6 cellular contexts compared by ENCODE assay signal in the genomic region with DNA sequence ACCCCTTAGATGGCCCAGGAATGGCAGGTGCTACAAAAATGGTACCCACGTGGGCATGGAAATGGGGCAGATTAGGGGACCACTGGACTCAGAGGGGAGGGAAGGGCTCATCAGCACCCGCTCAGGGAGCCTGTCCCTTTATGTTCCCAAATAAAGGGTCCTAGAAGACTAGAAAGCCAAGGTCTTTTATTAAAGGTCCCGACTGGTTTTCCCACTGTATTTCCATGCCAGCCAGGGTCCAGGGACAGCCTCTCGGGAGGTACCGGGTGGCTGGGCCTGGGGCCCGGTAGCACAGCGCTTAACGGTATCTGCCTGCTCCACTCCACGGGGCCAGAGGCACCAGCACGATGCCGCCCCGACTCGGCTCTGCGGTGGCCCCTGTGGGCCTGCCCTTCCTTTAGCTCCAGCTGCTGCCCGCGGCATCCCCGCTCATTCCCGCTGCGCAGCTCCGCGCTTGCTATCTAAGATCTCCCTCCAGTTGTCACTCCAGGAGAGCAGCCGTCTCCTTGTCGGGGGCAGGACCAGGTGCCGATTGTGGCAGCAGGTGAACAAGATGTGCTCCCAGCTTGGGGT. TPM values are rescaled to one million over a fixed set of nuclear protein-coding genes. Genes with fewer than 3 reads are reported as not detected.
A peak's percentile ranks its signal among the peaks of the same experiment; 100 is the strongest.
DNase-seq lines count a peak whose midpoint lies in the region; ATAC-seq and FAIRE-seq lines count a peak whose summit lies in the region.

No MANE protein-coding gene starts in this region.

- peak overlapping the region in 1 of 2 donors; percentile 19 for H3K4me3 ChIP-seq in CD4-positive, alpha-beta memory T cell (ENCODE audit: low read length in 2 of 2)

- no peaks in the 10 kb centered on the region for H3K27me3 Mint-ChIP-seq in CD4-positive, alpha-beta memory T cell
- H3K27me3 Mint-ChIP-seq in T-helper 17 cell (no peaks in the 10 kb centered on the region), memory B cell (no peaks in the 10 kb centered on the region)

- peak overlapping the region in 5 of 8 donors; percentile 55 to 91 (median 90) for H3K4me3 Mint-ChIP-seq in CD4-positive, alpha-beta memory T cell
- peak overlapping the region; percentile 92 for H3K4me3 Mint-ChIP-seq in T-helper 17 cell
- H3K4me3 Mint-ChIP-seq in memory B cell = peak overlapping the region; percentile 86

- POLR2A ChIA-PET in CD4-positive, alpha-beta memory T cell (lab: Charles Lee; ENCODE audit: partially characterized antibody) = interaction anchor here (0.9 to 6.9 kb wide), 7 partner anchors 16 to 159 kb away, joined by 3 to 97 read pairs (median 4); a partner anchor contains a TSS

- H3K27ac Mint-ChIP-seq in CD4-positive, alpha-beta memory T cell = peak overlapping the region; percentile 81 to 92 (median 88)
- H3K27ac Mint-ChIP-seq in T-helper 17 cell (peak overlapping the region; percentile 82), memory B cell (peak overlapping the region; percentile 79)

- CTCF ChIA-PET in CD4-positive, alpha-beta memory T cell (lab: Charles Lee; ENCODE audit: partially characterized antibody) = interaction anchor here (0.6 to 5.8 kb wide), 11 partner anchors 9 to 168 kb away, joined by 3 to 127 read pairs (median 8); a partner anchor contains a TSS

- H3K27ac ChIP-seq in CD4-positive, alpha-beta memory T cell (ENCODE audit: low read depth, low read length) = peak overlapping the region; percentile 80

- intact Hi-C loops in CD4-positive, alpha-beta memory T cell (cut with micrococcal nuclease) = loop anchor here (1.0 to 5.0 kb wide), 4 partner anchors 23 to 169 kb away; a partner anchor contains a TSS

- H3K9me3 ChIP-seq in CD4-positive, alpha-beta memory T cell (ENCODE audit: control insufficient read depth in 1 of 2, low read length in 2 of 2) = no peaks in the 10 kb centered on the region
- no peaks in the 10 kb centered on the region for H3K9me3 ChIP-seq in T-helper 17 cell (ENCODE audit: control insufficient read depth, low read length, poor library complexity, severe bottlenecking)

- peaks cover 5% of the 10 kb centered on the region for H3K36me3 ChIP-seq in CD4-positive, alpha-beta memory T cell (ENCODE audit: insufficient read depth, low read length)

- no peak for DNase-seq in CD4-positive, alpha-beta memory T cell
- DNase-seq in T-helper 17 cell = no peak
- DNase-seq in memory B cell (ENCODE audit: low spot score in 2 of 2) = no peak
- no peak for DNase-seq in GM19239 (ENCODE audit: insufficient read length, low spot score)
- no peak for DNase-seq in SKM-1 (lab: John Stamatoyannopoulos, UW; ENCODE audit: unreplicated experiment)

- no peak for FAIRE-seq in GM19239 (lab: Jason Lieb, UNC)

- ATAC-seq in T-helper 17 cell (no peak), memory B cell (ENCODE audit: low read depth) (no peak), GM21381 (IDR thresholded peaks at IDR 0.05; ENCODE audit: unreplicated experiment) (no peak)

- H3K4me1 ChIP-seq in CD4-positive, alpha-beta memory T cell (ENCODE audit: insufficient read depth, low read length) = peaks cover 29% of the 10 kb centered on the region

- peaks cover 16 to 32% (median 21%) of the 10 kb centered on the region in 4 donors for H3K4me1 Mint-ChIP-seq in CD4-positive, alpha-beta memory T cell
- peaks cover 21% of the 10 kb centered on the region for H3K4me1 Mint-ChIP-seq in T-helper 17 cell
- peaks cover 20% of the 10 kb centered on the region for H3K4me1 Mint-ChIP-seq in memory B cell

- H3K27me3 ChIP-seq in CD4-positive, alpha-beta memory T cell (ENCODE audit: insufficient read depth, low read length) = no peaks in the 10 kb centered on the region

- H3K9me3 Mint-ChIP-seq in CD4-positive, alpha-beta memory T cell = no peaks in the 10 kb centered on the region
- no peaks in the 10 kb centered on the region for H3K9me3 Mint-ChIP-seq in memory B cell

- H3K36me3 Mint-ChIP-seq in CD4-positive, alpha-beta memory T cell = peaks cover 0 to 11% of the 10 kb centered on the region in 2 donors
- H3K36me3 Mint-ChIP-seq in T-helper 17 cell (ENCODE audit: low read depth) (no peaks in the 10 kb centered on the region), memory B cell (peaks cover 5% of the 10 kb centered on the region)

RNA-seq across cellular contexts. Expression of a gene that starts 1.4 kb away (rescaled TPM):
- total RNA-seq in CD4-positive, alpha-beta memory T cell = 10 to 100 TPM; 40.1 to 46.6 TPM
- polyA plus RNA-seq in CD4-positive, alpha-beta memory T cell = 10 to 100 TPM; 22.4 to 32.6 TPM
- total RNA-seq in T-helper 17 cell = 10 to 100 TPM; 20.6 to 29.8 TPM

RNA-seq across cellular contexts. Expression of a gene that starts 20.4 kb away (rescaled TPM):
- total RNA-seq in CD4-positive, alpha-beta memory T cell = 10 to 100 TPM; 20.0 to 21.9 TPM
- polyA plus RNA-seq in CD4-positive, alpha-beta memory T cell = 1 to 10 TPM; 1.3 to 3.5 TPM
- 1 to 10 TPM; 8.9 to 9.3 TPM for total RNA-seq in T-helper 17 cell

RNA-seq across cellular contexts. Expression of a gene that starts 24.2 kb away (rescaled TPM):
- 10 to 100 TPM; 37.8 to 38.9 TPM for total RNA-seq in CD4-positive, alpha-beta memory T cell
- 100 to 1,000 TPM; 105 to 130 TPM for polyA plus RNA-seq in CD4-positive, alpha-beta memory T cell
- 10 to 100 TPM; 40.0 to 46.8 TPM for total RNA-seq in T-helper 17 cell

RNA-seq across cellular contexts. Expression of a gene that starts 42.4 kb away (rescaled TPM):
- total RNA-seq in CD4-positive, alpha-beta memory T cell = 10 to 100 TPM; 12.5 to 13.9 TPM
- 1 to 10 TPM; 2.9 to 3.7 TPM for polyA plus RNA-seq in CD4-positive, alpha-beta memory T cell
- total RNA-seq in T-helper 17 cell = 10 to 100 TPM; 11.7 to 14.9 TPM

RNA-seq across cellular contexts. Expression of a gene that starts 52.6 kb away (rescaled TPM):
- total RNA-seq in CD4-positive, alpha-beta memory T cell = 100 to 1,000 TPM; 255 to 264 TPM
- 100 to 1,000 TPM; 302 to 416 TPM for polyA plus RNA-seq in CD4-positive, alpha-beta memory T cell
- total RNA-seq in T-helper 17 cell = 100 to 1,000 TPM; 216 to 236 TPM
